Comparison of ENCODE assay signal across 17 cellular contexts in genomic region chr3:179591313-179591712, GRCh38. TPM values are rescaled to one million over a fixed set of nuclear protein-coding genes. Genes with fewer than 3 reads are reported as not detected.
A peak's percentile ranks its signal among the peaks of the same experiment; 100 is the strongest.
DNase-seq lines count a peak whose midpoint lies in the region; ATAC-seq and TF ChIP-seq lines count a peak whose summit lies in the region.
"Had no signal": no experiment of that assay in that cellular context is flagged by ENCODE, and none has a peak within 500 bp of the region (broad histone marks: within the 10 kb centered on the region; RNA-seq: fewer than 3 reads in every experiment).

No MANE protein-coding gene starts in this region.

- H3K4me1 Mint-ChIP-seq in central memory CD8-positive, alpha-beta T cell: no peaks in the 10 kb centered on the region
- H3K4me1 Mint-ChIP-seq: H9 had no signal

- TF ChIP-seq CTCF in left ventricle myocardium inferior (IDR thresholded peaks at IDR 0.05; ENCODE audit: borderline replicate concordance): no peak
- TF ChIP-seq CTCF in right atrium auricular region (IDR thresholded peaks at IDR 0.05): no peak
- TF ChIP-seq CTCF in Panc1 (IDR thresholded peaks at IDR 0.05): no peak
- no peak for TF ChIP-seq CTCF in thyroid gland (IDR thresholded peaks at IDR 0.05)

- POLR2A ChIA-PET in Panc1 (lab: Charles Lee): no interaction called here

- no peaks in the 10 kb centered on the region for H3K9me3 Mint-ChIP-seq in central memory CD8-positive, alpha-beta T cell
- H3K9me3 Mint-ChIP-seq: H9 had no signal

- peak overlapping the region; percentile 35 for H3K27ac ChIP-seq in left ventricle myocardium inferior (replicated peaks)
- H3K27ac ChIP-seq in right atrium auricular region: no peak overlapping the region
- H3K27ac ChIP-seq in Panc1 (ENCODE audit: low read length): no peak overlapping the region
- peak overlapping the region in 2 of 3 donors; percentile 3 to 77 for H3K27ac ChIP-seq in thyroid gland
- H3K27ac ChIP-seq: SJCRH30 had no signal

- no peak overlapping the region for H3K4me3 ChIP-seq in left ventricle myocardium inferior
- no peak overlapping the region for H3K4me3 ChIP-seq in right atrium auricular region
- H3K4me3 ChIP-seq in Panc1 (ENCODE audit: low read depth in 2 of 2, low read length in 2 of 2): no peak overlapping the region
- no peak overlapping the region for H3K4me3 ChIP-seq in thyroid gland (replicated peaks in 1 of 3)
- H3K4me3 ChIP-seq: SJCRH30 had no signal

- DNase-seq in left ventricle myocardium inferior (no peak), right atrium auricular region (ENCODE audit: low spot score) (no peak), Panc1 (ENCODE audit: low read depth, low spot score) (no peak), thyroid gland (no peak)
- DNase-seq in central memory CD8-positive, alpha-beta T cell (ENCODE audit: low spot score in 2 of 2): no peak
- DNase-seq: AML-193; DMS53; H9; NCI-H1105 treated with DMSO at 0.1 percent for 48 hours; NCI-H187 treated with DMSO at 0.1 percent for 48 hours; NCI-H446 treated with DMSO at 0.1 percent for 48 hours; NK-92 treated with Interleukin-12 subunit alpha and Interleukin-12 subunit beta, amount 100 ng/mL, for 24 hours; OCI-M1; RPMI8226; SJCRH30 had no signal

- BruUV-seq in Panc1 (replicated peaks; lab: Mats Ljungman, UMichigan): no TSS peak

- H3K4me1 ChIP-seq in left ventricle myocardium inferior (peaks cover 19% of the 10 kb centered on the region), right atrium auricular region (no peaks in the 10 kb centered on the region), Panc1 (ENCODE audit: control insufficient read depth, insufficient read depth, low read length) (no peaks in the 10 kb centered on the region), thyroid gland (no peaks in the 10 kb centered on the region)
- H3K4me1 ChIP-seq: SJCRH30 had no signal

- ATAC-seq in Panc1 (0 out of 2 replicates have a peak, but pooled peaks have one; percentile 26), GM19035 (IDR thresholded peaks at IDR 0.05; ENCODE audit: unreplicated experiment) (no peak), HG02678 (IDR thresholded peaks at IDR 0.05; ENCODE audit: unreplicated experiment) (no peak)
- ATAC-seq in central memory CD8-positive, alpha-beta T cell (replicated peaks; ENCODE audit: extremely low read depth, poor library complexity, severe bottlenecking): no peak

- H3K4me3 Mint-ChIP-seq in central memory CD8-positive, alpha-beta T cell: no peak overlapping the region
- H3K4me3 Mint-ChIP-seq: H9 had no signal

- H3K27me3 ChIP-seq in left ventricle myocardium inferior (ENCODE audit: low read depth) (no peaks in the 10 kb centered on the region), right atrium auricular region (no peaks in the 10 kb centered on the region), Panc1 (ENCODE audit: control insufficient read depth, insufficient read depth, low read length) (no peaks in the 10 kb centered on the region), thyroid gland (no peaks in the 10 kb centered on the region)
- H3K27me3 ChIP-seq: SJCRH30 had no signal

- intact Hi-C loops in left ventricle myocardium inferior (cut with micrococcal nuclease): no loop called here
- intact Hi-C loops in Panc1 (cut with micrococcal nuclease; ENCODE audit: unreplicated experiment): no loop called here
- intact Hi-C loops in thyroid gland (cut with DNase I): no loop called here

- H3K9me3 ChIP-seq in left ventricle myocardium inferior (replicated peaks) (no peaks in the 10 kb centered on the region), right atrium auricular region (no peaks in the 10 kb centered on the region), Panc1 (ENCODE audit: control insufficient read depth, insufficient read depth, low read depth, low read length) (no peaks in the 10 kb centered on the region), thyroid gland (no peaks in the 10 kb centered on the region)
- H3K9me3 ChIP-seq: SJCRH30 had no signal

- 86 to 88% methylated on average over 1 of the region's 1 CpG for WGBS in thyroid gland, 2 donors

- H3K36me3 ChIP-seq in left ventricle myocardium inferior (peaks cover 97% of the 10 kb centered on the region), right atrium auricular region (peaks cover 85% of the 10 kb centered on the region), Panc1 (ENCODE audit: control insufficient read depth, insufficient read depth, low read length) (peaks cover 58% of the 10 kb centered on the region), thyroid gland (peaks cover 49 to 60% of the 10 kb centered on the region in 2 donors)

- H3K27me3 Mint-ChIP-seq in central memory CD8-positive, alpha-beta T cell: no peaks in the 10 kb centered on the region

- H3K36me3 Mint-ChIP-seq in central memory CD8-positive, alpha-beta T cell (ENCODE audit: insufficient read depth): peaks cover 66% of the 10 kb centered on the region

- peak overlapping the region; percentile 49 for H3K27ac Mint-ChIP-seq in central memory CD8-positive, alpha-beta T cell (ENCODE audit: low read depth)

- no peak for TF ChIP-seq POLR2A in thyroid gland (IDR thresholded peaks at IDR 0.05)

- CTCF ChIA-PET in Panc1 (lab: Charles Lee): no interaction called here

- in situ Hi-C loops in Panc1 (cut with HindIII; ENCODE audit: low pct_unique_long_range_greater_than_20kb, low sequenced_read_pairs): no loop called here

RNA-seq across cellular contexts. Expression of gene MRPL47, which starts 13.1 kb away (rescaled TPM):
- total RNA-seq in left ventricle myocardium inferior (45.1 TPM), right atrium auricular region (10 to 100 TPM; 30.8 to 40.9 TPM), Panc1 (2021; ENCODE audit: unreplicated experiment) (58.7 TPM), thyroid gland (10 to 100 TPM; 26.1 to 39.1 (median 32.1) TPM)
- 40.0 TPM for polyA plus RNA-seq in Panc1 (2012; ENCODE audit: insufficient read length)

RNA-seq across cellular contexts. Expression of gene NDUFB5, which starts 13.3 kb away (rescaled TPM):
- total RNA-seq in left ventricle myocardium inferior (365 TPM), right atrium auricular region (100 to 1,000 TPM; 142 to 304 TPM), Panc1 (2021; ENCODE audit: unreplicated experiment) (142 TPM), thyroid gland (100 to 1,000 TPM; 111 to 149 (median 122) TPM)
- polyA plus RNA-seq in Panc1 (2012; ENCODE audit: insufficient read length): 104 TPM

RNA-seq across cellular contexts. Expression of gene ACTL6A, which starts 28.6 kb away (rescaled TPM):
- total RNA-seq in left ventricle myocardium inferior (22.6 TPM), right atrium auricular region (10 to 100 TPM; 15.9 to 32.9 TPM), Panc1 (2021; ENCODE audit: unreplicated experiment) (122 TPM), thyroid gland (10 to 100 TPM; 40.8 to 72.2 (median 49.8) TPM)
- polyA plus RNA-seq in Panc1 (2012; ENCODE audit: insufficient read length): 93.5 TPM

Comparison
In these comparisons a context has a peak if more than half of its experiments do, and no peak if none do; other contexts are left out.
1. H3K27ac ChIP-seq: peak in left ventricle myocardium inferior (single experiment) and thyroid gland (2 of 3); none in right atrium auricular region (0 of 2) and Panc1 (single experiment).